ENCODE assay signal across 13 cellular contexts in the genomic region with DNA sequence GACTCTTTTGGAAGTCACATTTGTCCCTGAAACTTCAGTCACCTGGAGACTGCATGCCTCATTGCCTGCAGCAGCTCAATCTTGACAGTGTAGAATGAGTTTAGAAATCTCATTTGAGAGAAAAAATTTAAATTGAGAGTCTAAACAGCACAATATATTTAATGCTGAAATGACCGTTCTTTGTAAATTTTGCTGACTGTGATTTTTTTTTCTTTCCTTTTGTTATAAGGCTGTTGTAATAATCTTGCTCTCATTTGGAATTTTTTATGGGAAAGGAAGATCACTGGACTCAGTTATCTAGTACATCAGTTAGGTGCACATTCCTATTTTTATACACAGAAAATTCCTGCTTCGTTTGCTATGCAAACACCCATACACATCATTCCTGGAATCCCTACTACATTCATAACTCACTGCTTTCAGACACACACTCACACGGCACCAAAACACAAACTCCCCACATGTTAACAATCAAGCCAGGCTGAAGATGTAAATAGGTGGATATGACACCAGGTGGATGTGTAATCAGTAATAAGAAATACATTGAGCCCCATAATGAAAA. TPM values are rescaled to one million over a fixed set of nuclear protein-coding genes. Genes with fewer than 3 reads are reported as not detected.
DNase-seq lines count a peak whose midpoint lies in the region; ATAC-seq and TF ChIP-seq lines count a peak whose summit lies in the region.
"Had no signal": no experiment of that assay in that cellular context is flagged by ENCODE, and none has a peak within 500 bp of the region (broad histone marks: within the 10 kb centered on the region; RNA-seq: fewer than 3 reads in every experiment).

No MANE protein-coding gene starts in this region.

- H3K9me3 Mint-ChIP-seq in glutamatergic neuron (ENCODE audit: unreplicated experiment): no peaks in the 10 kb centered on the region
- H3K9me3 Mint-ChIP-seq in CD4-positive, alpha-beta T cell: no peaks in the 10 kb centered on the region

- H3K4me2 ChIP-seq in osteoblast (ENCODE audit: insufficient read depth, low read length): no peak overlapping the region

- H3K36me3 Mint-ChIP-seq in glutamatergic neuron (ENCODE audit: unreplicated experiment): no peaks in the 10 kb centered on the region
- no peaks in the 10 kb centered on the region for H3K36me3 Mint-ChIP-seq in CD4-positive, alpha-beta T cell (ENCODE audit: low read depth)
- H3K36me3 Mint-ChIP-seq: CD8-positive, alpha-beta memory T cell had no signal

- H3K27ac Mint-ChIP-seq in glutamatergic neuron (ENCODE audit: unreplicated experiment): no peak overlapping the region
- H3K27ac Mint-ChIP-seq in CD4-positive, alpha-beta T cell: no peak overlapping the region
- H3K27ac Mint-ChIP-seq: CD8-positive, alpha-beta memory T cell had no signal

- H3K9me3 ChIP-seq in osteoblast (ENCODE audit: low read depth, low read length) (no peaks in the 10 kb centered on the region), transverse colon (no peaks in the 10 kb centered on the region)
- H3K9me3 ChIP-seq in CD4-positive, alpha-beta T cell (ENCODE audit: control insufficient read depth, low read length): no peaks in the 10 kb centered on the region
- H3K9me3 ChIP-seq: BE2C, Peyer's patch had no signal

- H3K27ac ChIP-seq in osteoblast (ENCODE audit: low read depth, low read length): no peak overlapping the region
- no peak overlapping the region for H3K27ac ChIP-seq in transverse colon
- no peak overlapping the region for H3K27ac ChIP-seq in RWPE1
- no peak overlapping the region for H3K27ac ChIP-seq in CD4-positive, alpha-beta T cell (ENCODE audit: low read depth, low read length)
- H3K27ac ChIP-seq: Peyer's patch had no signal

- H3K4me3 ChIP-seq in osteoblast (ENCODE audit: insufficient read depth, low read length): no peak overlapping the region
- no peak overlapping the region for H3K4me3 ChIP-seq in transverse colon
- H3K4me3 ChIP-seq: Peyer's patch had no signal

- CTCF ChIA-PET in RWPE1 (lab: Yijun Ruan, JAX): interaction anchor here (0.6 kb wide), 1 partner anchor 176 kb away, joined by 3 read pairs; no protein-coding TSS in a partner anchor
- CTCF ChIA-PET in CD4-positive, alpha-beta T cell (lab: Charles Lee): no interaction called here

- peaks cover 6% of the 10 kb centered on the region for H3K4me1 Mint-ChIP-seq in glutamatergic neuron (ENCODE audit: low read depth, unreplicated experiment)
- no peaks in the 10 kb centered on the region for H3K4me1 Mint-ChIP-seq in CD4-positive, alpha-beta T cell (ENCODE audit: low read depth)
- H3K4me1 Mint-ChIP-seq: CD8-positive, alpha-beta memory T cell had no signal

- H3K36me3 ChIP-seq in osteoblast (ENCODE audit: insufficient read depth, low read length) (no peaks in the 10 kb centered on the region), transverse colon (no peaks in the 10 kb centered on the region)
- H3K36me3 ChIP-seq: BE2C, Peyer's patch had no signal

- ATAC-seq in CD4-positive, alpha-beta T cell (ENCODE audit: poor library complexity): no peak

- H3K27me3 ChIP-seq in osteoblast (ENCODE audit: insufficient read depth, low read length) (peaks cover 4% of the 10 kb centered on the region), transverse colon (peaks cover 40% of the 10 kb centered on the region)
- peaks cover 10% of the 10 kb centered on the region for H3K27me3 ChIP-seq in CD4-positive, alpha-beta T cell (ENCODE audit: control insufficient read depth, insufficient read depth, low read length)
- H3K27me3 ChIP-seq: Peyer's patch had no signal

- H2AFZ ChIP-seq in osteoblast (ENCODE audit: low read length): no peak overlapping the region

- DNase-seq in EH (ENCODE audit: low read depth): peak; percentile 36
- peak; percentile 34 for DNase-seq in NCI-H748 (lab: John Stamatoyannopoulos, UW; ENCODE audit: unreplicated experiment)
- DNase-seq in glutamatergic neuron: no peak
- peak; percentile 21 for DNase-seq in osteoblast (ENCODE audit: insufficient read length, low spot score, missing footprints)
- DNase-seq in transverse colon: no peak
- DNase-seq in RWPE1 (ENCODE audit: low spot score): no peak
- DNase-seq in CD4-positive, alpha-beta T cell: no peak
- DNase-seq: BE2C; CD8-positive, alpha-beta memory T cell; Kasumi-1; NCI-H2227 treated with DMSO at 0.1 percent for 48 hours; Peyer's patch; SHP77 treated with DMSO at 0.1 percent for 48 hours had no signal

- peaks cover 2% of the 10 kb centered on the region for H3K4me1 ChIP-seq in osteoblast (ENCODE audit: insufficient read depth, low read length)
- H3K4me1 ChIP-seq in transverse colon: peaks cover 0 to 7% (median 3%) of the 10 kb centered on the region in 4 donors
- H3K4me1 ChIP-seq: BE2C had no signal

- POLR2A ChIA-PET in RWPE1 (lab: Yijun Ruan, JAX; ENCODE audit: low non-redundant PET): no interaction called here
- POLR2A ChIA-PET in CD4-positive, alpha-beta T cell (lab: Charles Lee): no interaction called here

- TF ChIP-seq POLR2A in transverse colon (IDR thresholded peaks at IDR 0.05): no peak

- in situ Hi-C loops in transverse colon (cut with MboI; ENCODE audit: low pct_ligation_motif_present in 1 of 4, low pct_unique_long_range_greater_than_20kb in 1 of 4, low sequenced_read_pairs in 3 of 4): no loop called here

- H3K79me2 ChIP-seq in osteoblast (ENCODE audit: insufficient read depth, low read length): no peaks in the 10 kb centered on the region

- intact Hi-C loops in transverse colon (cut with DNase I; ENCODE audit: low total_unique reads): no loop called here
- intact Hi-C loops in CD4-positive, alpha-beta T cell (cut with DNase I, micrococcal nuclease): no loop called here

- no peak for TF ChIP-seq CTCF in glutamatergic neuron (IDR thresholded peaks at IDR 0.05; ENCODE audit: partially characterized antibody, unreplicated experiment)
- no peak for TF ChIP-seq CTCF in osteoblast (IDR thresholded peaks at IDR 0.05; ENCODE audit: extremely low read depth, low read depth, low read length)
- TF ChIP-seq CTCF in transverse colon (IDR thresholded peaks at IDR 0.05): no peak
- no peak for TF ChIP-seq CTCF in RWPE1 (conservative IDR thresholded peaks at IDR 0.05; ENCODE audit: low read depth)
- TF ChIP-seq CTCF in CD4-positive, alpha-beta T cell (IDR thresholded peaks at IDR 0.05): no peak

- 44 to 62% methylated on average over 3 of the region's 3 CpGs for WGBS in transverse colon (ENCODE audit: low coverage in 1 of 2), 2 donors

- H3K4me3 Mint-ChIP-seq in glutamatergic neuron (ENCODE audit: unreplicated experiment): peak overlapping the region; percentile 9
- H3K4me3 Mint-ChIP-seq in CD4-positive, alpha-beta T cell: no peak overlapping the region
- H3K4me3 Mint-ChIP-seq: CD8-positive, alpha-beta memory T cell had no signal

- H4K20me1 ChIP-seq in osteoblast (ENCODE audit: insufficient read depth, low read length): no peaks in the 10 kb centered on the region

- no peak for TF ChIP-seq EP300 in transverse colon (IDR thresholded peaks at IDR 0.05; ENCODE audit: low read depth)

- peaks cover 5% of the 10 kb centered on the region for H3K27me3 Mint-ChIP-seq in glutamatergic neuron (ENCODE audit: unreplicated experiment)
- H3K27me3 Mint-ChIP-seq in CD4-positive, alpha-beta T cell: peaks cover 58% of the 10 kb centered on the region

RNA-seq across cellular contexts. Expression of a gene that starts 43.8 kb away (rescaled TPM):
- 3.6 TPM for total RNA-seq in glutamatergic neuron (ENCODE audit: unreplicated experiment)
- 6.5 and 9.7 TPM in 2 replicates for total RNA-seq in osteoblast
- under 1 TPM in 3 of 4 donors, not detected in 1; 0.16 to 0.75 (median 0.27) TPM for total RNA-seq in transverse colon
- not detected for total RNA-seq in CD4-positive, alpha-beta T cell
- total RNA-seq: CD8-positive, alpha-beta memory T cell; Peyer's patch had no signal

Comparison
In these comparisons a context has a peak if more than half of its experiments do, and no peak if none do; other contexts are left out.
1. DNase-seq: peak in EH (single experiment), NCI-H748 (single experiment) and osteoblast (single experiment); none in glutamatergic neuron (single experiment), transverse colon (single experiment), RWPE1 (single experiment) and CD4-positive, alpha-beta T cell (0 of 10).